Comparison of ENCODE assay signal across 20 cellular contexts in genomic region chr18:10045296-10045891, GRCh38.
DNase-seq lines count a peak whose midpoint lies in the region; ATAC-seq lines count a peak whose summit lies in the region.
"Had no signal": no experiment of that assay in that cellular context is flagged by ENCODE, and none has a peak within 500 bp of the region (broad histone marks: within the 10 kb centered on the region; RNA-seq: fewer than 3 reads in every experiment).

No MANE protein-coding gene starts in this region.

- H3K36me3 ChIP-seq in urinary bladder (ENCODE audit: insufficient read depth) = no peaks in the 10 kb centered on the region
- H3K36me3 ChIP-seq: heart right ventricle, WERI-Rb-1 had no signal

- intact Hi-C loops in Right ventricle myocardium inferior (cut with DNase I) (no loop called here), left ventricle myocardium superior (cut with micrococcal nuclease) (no loop called here), head of caudate nucleus (cut with DNase I) (no loop called here), posterior cingulate gyrus (cut with DNase I) (no loop called here)

- DNase-seq in Right ventricle myocardium inferior (ENCODE audit: missing footprints) (peak; percentile 72), left ventricle myocardium superior (no peak), head of caudate nucleus (peak; percentile 48 to 88 (median 72)), posterior cingulate gyrus (peak in 8 of 10 donors; percentile 45 to 92 (median 72)), mucosa of gallbladder (ENCODE audit: low spot score) (no peak), glomerular visceral epithelial cell (ENCODE audit: extremely low spot score) (no peak)
- no peak for DNase-seq in stimulated activated naive CD8-positive, alpha-beta T cell treated with anti-CD3 and anti-CD28 coated beads, Interleukin-15, Interleukin-2, amounts not matched to agents 100 U/mL and 50 U/mL, for 24 hours
- DNase-seq: 8988T; activated CD4-positive, alpha-beta memory T cell treated with anti-CD3 and anti-CD28 coated beads for 36 hours; activated naive CD4-positive, alpha-beta T cell treated with anti-CD3 and anti-CD28 coated beads, Interleukin-2, amount 50 U/mL, for 16 hours; activated T-cell treated with anti-CD3 and anti-CD28 coated beads, Interleukin-2, amount 50 U/mL, for 4 hours; heart right ventricle; HFFc6; kidney; NCI-H1092 treated with DMSO at 0.1 percent for 48 hours; NCI-H526; stimulated activated CD4-positive, alpha-beta T cell treated with anti-CD3 and anti-CD28 coated beads, Interleukin-2, amount 100 ng/mL, for 24 hours; WERI-Rb-1 had no signal

- no peak overlapping the region for H3K4me3 ChIP-seq in urinary bladder (ENCODE audit: low read depth, low read length)
- H3K4me3 ChIP-seq: GM12878, heart right ventricle had no signal

- ATAC-seq in Right ventricle myocardium inferior (no peak), left ventricle myocardium superior (no peak)
- no peak for ATAC-seq in stimulated activated naive CD8-positive, alpha-beta T cell treated with anti-CD3 and anti-CD28 coated beads, Interleukin-15, Interleukin-2, amounts not matched to agents 100 U/mL and 50 U/mL, for 24 hours
- ATAC-seq: activated T-cell treated with anti-CD3 and anti-CD28 coated beads, Interleukin-2, amount 50 U/mL, for 4 hours; GM12878; heart right ventricle had no signal

- WGBS in urinary bladder = 92% methylated on average over 23 of the region's 23 CpGs

- peak overlapping the region; percentile 15 for H3K27ac ChIP-seq in urinary bladder (ENCODE audit: low read depth)
- H3K27ac ChIP-seq: WERI-Rb-1 had no signal

- no peaks in the 10 kb centered on the region for H3K4me1 ChIP-seq in urinary bladder (ENCODE audit: insufficient read depth)

Comparison
In these comparisons a context has a peak if more than half of its experiments do, and no peak if none do; other contexts are left out.
1. DNase-seq: peak in Right ventricle myocardium inferior (single experiment), head of caudate nucleus (42 of 42) and posterior cingulate gyrus (8 of 10); none in left ventricle myocardium superior (single experiment), mucosa of gallbladder (single experiment), stimulated activated naive CD8-positive, alpha-beta T cell treated with anti-CD3 and anti-CD28 coated beads, Interleukin-15, Interleukin-2, amounts not matched to agents 100 U/mL and 50 U/mL, for 24 hours (single experiment) and glomerular visceral epithelial cell (single experiment).